Comparison of ENCODE assay signal across 20 cellular contexts in genomic region chr15:51350723-51351122, GRCh38. TPM values are rescaled to one million over a fixed set of nuclear protein-coding genes. Genes with fewer than 3 reads are reported as not detected.
A peak's percentile ranks its signal among the peaks of the same experiment; 100 is the strongest.
DNase-seq lines count a peak whose midpoint lies in the region; ATAC-seq and TF ChIP-seq lines count a peak whose summit lies in the region.
"Had no signal": no experiment of that assay in that cellular context is flagged by ENCODE, and none has a peak within 500 bp of the region (broad histone marks: within the 10 kb centered on the region; RNA-seq: fewer than 3 reads in every experiment).

No MANE protein-coding gene starts in this region.

- H3K4me1 ChIP-seq in naive thymus-derived CD4-positive, alpha-beta T cell (ENCODE audit: control insufficient read depth in 2 of 2, insufficient read depth in 2 of 2, low read length in 2 of 2) = no peaks in the 10 kb centered on the region
- H3K4me1 ChIP-seq in BE2C (no peaks in the 10 kb centered on the region; the same call in 1 of the 2 replicates), trophoblast cell (ENCODE audit: control insufficient read depth in 1 of 2, insufficient read depth in 2 of 2, low read length in 2 of 2) (no peaks in the 10 kb centered on the region)

- no peak overlapping the region for H2BK120ac ChIP-seq in trophoblast cell (ENCODE audit: insufficient read depth, low read length, poor library complexity)

- no peak overlapping the region for H4K91ac ChIP-seq in trophoblast cell (ENCODE audit: low read depth, low read length)

- POLR2A ChIA-PET in naive thymus-derived CD4-positive, alpha-beta T cell (lab: Charles Lee) = no interaction called here

- no peak for TF ChIP-seq CTCF in BE2C (IDR thresholded peaks at IDR 0.05; ENCODE audit: low read depth, low read length)

- H3K27me3 ChIP-seq in layer of hippocampus (ENCODE audit: control insufficient read depth, insufficient read depth, low read length) (no peaks in the 10 kb centered on the region), BE2C (no peaks in the 10 kb centered on the region), trophoblast cell (ENCODE audit: insufficient read depth, low read length) (no peaks in the 10 kb centered on the region)
- no peaks in the 10 kb centered on the region for H3K27me3 ChIP-seq in naive thymus-derived CD4-positive, alpha-beta T cell (ENCODE audit: control insufficient read depth in 2 of 2, insufficient read depth in 2 of 2, low read length in 2 of 2)
- H3K27me3 ChIP-seq: BLaER1 had no signal

- H4K12ac ChIP-seq in trophoblast cell (ENCODE audit: low read depth, low read length) = no peak overlapping the region

- DNase-seq in naive thymus-derived CD4-positive, alpha-beta T cell = no peak
- DNase-seq in BE2C (no peak), trophoblast cell (no peak)
- DNase-seq: ACHN; CD4-positive, alpha-beta memory T cell; DMS153; DMS79; GDM1; GOT3; H7; HFFc6; KG1 had no signal

- H3K36me3 ChIP-seq in naive thymus-derived CD4-positive, alpha-beta T cell (ENCODE audit: control insufficient read depth in 2 of 3, insufficient read depth in 3 of 3, low read length in 3 of 3) = no peaks in the 10 kb centered on the region
- H3K36me3 ChIP-seq in BE2C (no peaks in the 10 kb centered on the region), trophoblast cell (ENCODE audit: control insufficient read depth in 1 of 2, insufficient read depth in 2 of 2, low read length in 2 of 2) (no peaks in the 10 kb centered on the region)
- H3K36me3 ChIP-seq: BLaER1 had no signal

- no peaks in the 10 kb centered on the region for H3K9me3 ChIP-seq in naive thymus-derived CD4-positive, alpha-beta T cell (ENCODE audit: control insufficient read depth in 2 of 3, low read length in 3 of 3)
- H3K9me3 ChIP-seq in BE2C (no peaks in the 10 kb centered on the region), trophoblast cell (ENCODE audit: insufficient read depth, low read depth, low read length) (no peaks in the 10 kb centered on the region)
- H3K9me3 ChIP-seq: BLaER1 had no signal

- no peaks in the 10 kb centered on the region for H3K4me1 Mint-ChIP-seq in naive thymus-derived CD4-positive, alpha-beta T cell

- H3K27me3 Mint-ChIP-seq in naive thymus-derived CD4-positive, alpha-beta T cell = peaks cover 16 to 34% (median 25%) of the 10 kb centered on the region in 5 donors

- H3K9ac ChIP-seq in trophoblast cell (ENCODE audit: low read length) = no peak overlapping the region
- H3K9ac ChIP-seq: BLaER1 had no signal

- H3K18ac ChIP-seq in trophoblast cell (ENCODE audit: low read length) = no peak overlapping the region

- H3K4me3 Mint-ChIP-seq in naive thymus-derived CD4-positive, alpha-beta T cell = no peak overlapping the region
- H3K4me3 Mint-ChIP-seq: CD14-positive monocyte; CD4-positive, alpha-beta memory T cell; HFFc6 had no signal

- CTCF ChIA-PET in naive thymus-derived CD4-positive, alpha-beta T cell (lab: Charles Lee) = no interaction called here

- intact Hi-C loops in naive thymus-derived CD4-positive, alpha-beta T cell (cut with micrococcal nuclease) = no loop called here

- H3K27ac ChIP-seq in angular gyrus (ENCODE audit: low read depth, low read length) (peak overlapping the region; percentile 46), layer of hippocampus (ENCODE audit: low read depth, low read length) (peak overlapping the region; percentile 93), trophoblast cell (ENCODE audit: low read depth, low read length) (no peak overlapping the region)
- no peak overlapping the region for H3K27ac ChIP-seq in naive thymus-derived CD4-positive, alpha-beta T cell (ENCODE audit: low read depth, low read length)
- H3K27ac ChIP-seq: BLaER1 had no signal

- peaks cover 0 to 3% (median 0%) of the 10 kb centered on the region in 11 donors for H3K9me3 Mint-ChIP-seq in naive thymus-derived CD4-positive, alpha-beta T cell
- H3K9me3 Mint-ChIP-seq: HFFc6 had no signal

- no peaks in the 10 kb centered on the region for H3K36me3 Mint-ChIP-seq in naive thymus-derived CD4-positive, alpha-beta T cell
- H3K36me3 Mint-ChIP-seq: CD14-positive monocyte; CD4-positive, alpha-beta memory T cell had no signal

- ATAC-seq in HG02763 (IDR thresholded peaks at IDR 0.05; ENCODE audit: unreplicated experiment) (peak; percentile 55), HG03135 (IDR thresholded peaks at IDR 0.05; ENCODE audit: unreplicated experiment) (no peak)
- no peak for ATAC-seq in naive thymus-derived CD4-positive, alpha-beta T cell
- ATAC-seq: HCT116 had no signal

- H3K14ac ChIP-seq in trophoblast cell (ENCODE audit: low read length) = no peak overlapping the region

- H3K4me3 ChIP-seq in naive thymus-derived CD4-positive, alpha-beta T cell (ENCODE audit: low read length) = no peak overlapping the region
- no peak overlapping the region for H3K4me3 ChIP-seq in BE2C (ENCODE audit: low read depth, low read length)
- H3K4me3 ChIP-seq in trophoblast cell (ENCODE audit: low read depth, low read length) = no peak overlapping the region
- H3K4me3 ChIP-seq: BLaER1 had no signal

- H3K27ac Mint-ChIP-seq in naive thymus-derived CD4-positive, alpha-beta T cell = no peak overlapping the region
- H3K27ac Mint-ChIP-seq: CD14-positive monocyte; CD4-positive, alpha-beta memory T cell; HFFc6 had no signal

- no peak overlapping the region for H3K23ac ChIP-seq in trophoblast cell (ENCODE audit: low read length)

- H3K79me1 ChIP-seq in trophoblast cell (ENCODE audit: low read length) = no peaks in the 10 kb centered on the region

- no peak overlapping the region for H3K4ac ChIP-seq in trophoblast cell (ENCODE audit: low read depth, low read length)

- H2BK5ac ChIP-seq in trophoblast cell (ENCODE audit: low read depth, low read length, poor library complexity) = no peak overlapping the region

- no peak overlapping the region for H4K8ac ChIP-seq in trophoblast cell (ENCODE audit: low read depth, low read length)

- WGBS in trophoblast cell (ENCODE audit: extremely low coverage, insufficient coverage, insufficient read length) = no CpG with 5 or more reads among the region's 3 CpGs

- H2AFZ ChIP-seq in trophoblast cell (ENCODE audit: insufficient read depth, low read length, poor library complexity) = no peak overlapping the region

- H2BK12ac ChIP-seq in trophoblast cell (ENCODE audit: low read length) = no peak overlapping the region

- H3K4me2 ChIP-seq in trophoblast cell (ENCODE audit: low read length) = no peak overlapping the region
- H3K4me2 ChIP-seq: BLaER1 had no signal

- H3K79me2 ChIP-seq in trophoblast cell (ENCODE audit: control insufficient read depth, insufficient read depth, low read length, poor library complexity) = no peaks in the 10 kb centered on the region

- no peak overlapping the region for H2AK5ac ChIP-seq in trophoblast cell (ENCODE audit: low read length)

RNA-seq across cellular contexts. Expression of gene GLDN, which starts 9.3 kb away (rescaled TPM):
- not detected for total RNA-seq in naive thymus-derived CD4-positive, alpha-beta T cell
- not detected for polyA plus RNA-seq in naive thymus-derived CD4-positive, alpha-beta T cell
- polyA plus RNA-seq in BE2C (2012; ENCODE audit: insufficient read depth, insufficient read length, low read depth) = not detected
- 10.9 and 12.0 TPM in 2 replicates for polyA plus RNA-seq in trophoblast cell (2013)
- total RNA-seq: CD4-positive, alpha-beta memory T cell; HFFc6 had no signal
- polyA plus RNA-seq: CD14-positive monocyte; CD4-positive, alpha-beta memory T cell had no signal

RNA-seq across cellular contexts. Expression of gene CYP19A1, which starts 12.3 kb away (rescaled TPM):
- total RNA-seq in naive thymus-derived CD4-positive, alpha-beta T cell = 1 to 10 TPM in 1 of 5 experiments, under 1 TPM in 1, not detected in 3; 0.48 to 1.4 TPM
- not detected for polyA plus RNA-seq in naive thymus-derived CD4-positive, alpha-beta T cell
- 0.56 TPM for polyA plus RNA-seq in BE2C (2012; ENCODE audit: insufficient read depth, insufficient read length, low read depth)
- 819 and 922 TPM in 2 replicates for polyA plus RNA-seq in trophoblast cell (2013)
- total RNA-seq: CD4-positive, alpha-beta memory T cell; H7; HT-29 had no signal
- polyA plus RNA-seq: CD14-positive monocyte; CD4-positive, alpha-beta memory T cell had no signal

Comparison
In these comparisons a context has a peak if more than half of its experiments do, and no peak if none do; other contexts are left out.
1. H3K27ac ChIP-seq: peak in angular gyrus (single experiment) and layer of hippocampus (single experiment); none in naive thymus-derived CD4-positive, alpha-beta T cell (single experiment) and trophoblast cell (single experiment).